Comparison of ENCODE assay signal across 13 cellular contexts in genomic region chr4:139918994-139919393, GRCh38.
A peak's percentile ranks its signal among the peaks of the same experiment; 100 is the strongest.
DNase-seq lines count a peak whose midpoint lies in the region; ATAC-seq and TF ChIP-seq lines count a peak whose summit lies in the region.
"Had no signal": no experiment of that assay in that cellular context is flagged by ENCODE, and none has a peak within 500 bp of the region (broad histone marks: within the 10 kb centered on the region; RNA-seq: fewer than 3 reads in every experiment).

No MANE protein-coding gene starts in this region.

- DNase-seq in cardiac muscle cell (ENCODE audit: low read depth in 1 of 2, low spot score in 1 of 2) (no peak), Right ventricle myocardium inferior (ENCODE audit: missing footprints) (no peak), fibroblast of the aortic adventitia (ENCODE audit: low read depth) (peak; percentile 40), psoas muscle (no peak), uterus (no peak), NCI-H2196 (lab: John Stamatoyannopoulos, UW; ENCODE audit: unreplicated experiment) (no peak)
- DNase-seq: Calu3; NCI-H774; stimulated activated naive CD8-positive, alpha-beta T cell treated with anti-CD3 and anti-CD28 coated beads, Interleukin-15, amount 100 ng/mL, for 72 hours had no signal

- H3K36me3 ChIP-seq in cardiac muscle cell (no peaks in the 10 kb centered on the region), psoas muscle (ENCODE audit: insufficient read depth in 1 of 2, low read depth in 1 of 2) (no peaks in the 10 kb centered on the region), uterus (no peaks in the 10 kb centered on the region)

- TF ChIP-seq POLR2A in uterus (IDR thresholded peaks at IDR 0.05), result no peak

- peak overlapping the region; percentile 74 for H3K27ac ChIP-seq in cardiac muscle cell
- H3K27ac ChIP-seq in psoas muscle, result peak overlapping the region; percentile 73
- peak overlapping the region; percentile 81 to 96 for H3K27ac ChIP-seq in uterus

- intact Hi-C loops in Right ventricle myocardium inferior (cut with DNase I) (loop anchor here (5.0 kb wide), 2 partner anchors 83 to 102 kb away; no protein-coding TSS in a partner anchor), psoas muscle (cut with DNase I) (no loop called here), uterus (cut with DNase I; ENCODE audit: low total_unique reads) (no loop called here)

- H3K4me3 ChIP-seq in cardiac muscle cell, result no peak overlapping the region
- H3K4me3 ChIP-seq in fibroblast of the aortic adventitia (ENCODE audit: low read depth, low read length), result no peak overlapping the region
- H3K4me3 ChIP-seq in psoas muscle, result no peak overlapping the region
- no peak overlapping the region for H3K4me3 ChIP-seq in uterus
- H3K4me3 ChIP-seq: K562 had no signal

- H3K9me3 ChIP-seq in cardiac muscle cell (ENCODE audit: low read depth), result no peaks in the 10 kb centered on the region
- no peaks in the 10 kb centered on the region for H3K9me3 ChIP-seq in psoas muscle
- H3K9me3 ChIP-seq in uterus, result no peaks in the 10 kb centered on the region

- H3K27me3 ChIP-seq in cardiac muscle cell (no peaks in the 10 kb centered on the region), psoas muscle (ENCODE audit: insufficient read depth in 3 of 3, low read length in 2 of 3) (no peaks in the 10 kb centered on the region), uterus (no peaks in the 10 kb centered on the region)

- H3K4me1 ChIP-seq in cardiac muscle cell (ENCODE audit: low read depth), result peaks cover 57% of the 10 kb centered on the region
- peaks cover 47% of the 10 kb centered on the region for H3K4me1 ChIP-seq in psoas muscle
- peaks cover 32 to 49% of the 10 kb centered on the region in 2 donors for H3K4me1 ChIP-seq in uterus

- no peak for TF ChIP-seq CTCF in cardiac muscle cell (IDR thresholded peaks at IDR 0.05; ENCODE audit: low read depth, low read length)
- TF ChIP-seq CTCF in fibroblast of the aortic adventitia (IDR thresholded peaks at IDR 0.05; ENCODE audit: insufficient read depth, low read length), result no peak
- TF ChIP-seq CTCF in psoas muscle (IDR thresholded peaks at IDR 0.05), result no peak
- TF ChIP-seq CTCF in uterus (IDR thresholded peaks at IDR 0.05), result no peak

- no peak for ATAC-seq in Right ventricle myocardium inferior
- no peak for ATAC-seq in psoas muscle
- no peak for ATAC-seq in GM19023 (IDR thresholded peaks at IDR 0.05; ENCODE audit: unreplicated experiment)
- no peak for ATAC-seq in GM21786 (IDR thresholded peaks at IDR 0.05; ENCODE audit: unreplicated experiment)
- ATAC-seq: activated CD4-positive, CD25-positive, alpha-beta regulatory T cell treated with anti-CD3 and anti-CD28 coated beads, Interleukin-2, amount 50 U/mL, for 24 hours; K562; stimulated activated naive CD8-positive, alpha-beta T cell treated with anti-CD3 and anti-CD28 coated beads, Interleukin-15, amount 100 ng/mL, for 72 hours had no signal
